8 cellular contexts compared by ENCODE assay signal in the genomic region with DNA sequence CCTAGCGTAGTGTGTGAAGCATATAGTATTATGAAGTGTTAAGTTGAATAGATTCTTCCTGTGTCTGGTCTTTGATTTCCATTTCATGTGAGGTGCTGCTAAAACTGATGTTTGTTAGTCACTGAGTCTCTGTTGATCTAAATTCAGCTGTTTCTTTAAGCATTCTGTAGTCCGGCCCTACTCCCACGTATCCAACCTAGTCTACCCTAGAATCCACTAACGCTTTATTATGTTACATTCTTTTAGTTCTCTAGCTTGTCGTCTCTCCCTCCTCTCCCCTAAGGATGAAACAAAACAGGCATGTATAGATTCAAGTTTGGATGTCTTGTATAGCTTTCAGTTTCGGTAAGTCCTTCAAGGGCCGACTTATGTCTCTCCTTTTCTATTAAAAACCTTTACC. TPM values are rescaled to one million over a fixed set of nuclear protein-coding genes. Genes with fewer than 3 reads are reported as not detected.
DNase-seq lines count a peak whose midpoint lies in the region; ATAC-seq and TF ChIP-seq lines count a peak whose summit lies in the region.

No MANE protein-coding gene starts in this region.

- TF ChIP-seq EP300 in gastroesophageal sphincter (IDR thresholded peaks at IDR 0.05), result no peak
- TF ChIP-seq EP300 in upper lobe of left lung (IDR thresholded peaks at IDR 0.05), result no peak

- H3K4me1 Mint-ChIP-seq in stimulated activated naive CD8-positive, alpha-beta T cell treated with anti-CD3 and anti-CD28 coated beads, Interleukin-15, amount 100 ng/mL, for 72 hours, result peaks cover 36% of the 10 kb centered on the region

- peak overlapping the region; percentile 16 to 54 for H3K4me3 Mint-ChIP-seq in stimulated activated naive CD8-positive, alpha-beta T cell treated with anti-CD3 and anti-CD28 coated beads, Interleukin-15, amount 100 ng/mL, for 72 hours

- no peaks in the 10 kb centered on the region for H3K9me3 ChIP-seq in gastroesophageal sphincter
- no peaks in the 10 kb centered on the region for H3K9me3 ChIP-seq in upper lobe of left lung

- peak; percentile 27 for DNase-seq in SIG-M5 treated with dmso at 0.1 percent for 504 hours (lab: John Stamatoyannopoulos, UW; ENCODE audit: unreplicated experiment)
- DNase-seq in SIG-M5 (lab: John Stamatoyannopoulos, UW), result no peak
- no peak for DNase-seq in stimulated activated naive CD8-positive, alpha-beta T cell treated with anti-CD3 and anti-CD28 coated beads, Interleukin-15, amount 100 ng/mL, for 72 hours
- no peak for DNase-seq in upper lobe of left lung
- DNase-seq in GF-D8 (lab: John Stamatoyannopoulos, UW), result no peak
- DNase-seq in HK-2 (ENCODE audit: unreplicated experiment), result no peak

- H3K9me3 Mint-ChIP-seq in stimulated activated naive CD8-positive, alpha-beta T cell treated with anti-CD3 and anti-CD28 coated beads, Interleukin-15, amount 100 ng/mL, for 72 hours, result no peaks in the 10 kb centered on the region

- WGBS in gastroesophageal sphincter (ENCODE audit: low coverage in 1 of 2), 2 donors, result 23 to 31% methylated on average over 7 of the region's 7 CpGs
- 61 to 75% methylated on average over 7 of the region's 7 CpGs for WGBS in upper lobe of left lung, 2 donors

- ATAC-seq in gastroesophageal sphincter (no peak), upper lobe of left lung (ENCODE audit: low FRiP score in 2 of 2) (no peak)
- no peak for ATAC-seq in stimulated activated naive CD8-positive, alpha-beta T cell treated with anti-CD3 and anti-CD28 coated beads, Interleukin-15, amount 100 ng/mL, for 72 hours

- no peak overlapping the region for H3K27ac Mint-ChIP-seq in stimulated activated naive CD8-positive, alpha-beta T cell treated with anti-CD3 and anti-CD28 coated beads, Interleukin-15, amount 100 ng/mL, for 72 hours

- peak overlapping the region; percentile 92; the same call in 1 of the 2 replicates for H3K27ac ChIP-seq in VCaP
- H3K27ac ChIP-seq in gastroesophageal sphincter, result peak overlapping the region; percentile 40 to 99 (median 92)
- H3K27ac ChIP-seq in upper lobe of left lung, result peak overlapping the region in 2 of 4 donors; percentile 20 to 40

- TF ChIP-seq CTCF in VCaP (conservative IDR thresholded peaks at IDR 0.05), result no peak
- TF ChIP-seq CTCF in gastroesophageal sphincter (IDR thresholded peaks at IDR 0.05), result no peak
- no peak for TF ChIP-seq CTCF in upper lobe of left lung (IDR thresholded peaks at IDR 0.05)

- H3K4me3 ChIP-seq in gastroesophageal sphincter, result peak overlapping the region; percentile 29 to 88
- H3K4me3 ChIP-seq in upper lobe of left lung, result peak overlapping the region in 1 of 4 donors; percentile 85

- peaks cover 0 to 20% (median 2%) of the 10 kb centered on the region in 3 donors for H3K4me1 ChIP-seq in gastroesophageal sphincter
- H3K4me1 ChIP-seq in upper lobe of left lung, result peaks cover 4 to 22% (median 14%) of the 10 kb centered on the region in 4 donors

- H3K27me3 ChIP-seq in gastroesophageal sphincter (no peaks in the 10 kb centered on the region), upper lobe of left lung (no peaks in the 10 kb centered on the region)

- no peak for TF ChIP-seq POLR2A in gastroesophageal sphincter (IDR thresholded peaks at IDR 0.05)
- no peak for TF ChIP-seq POLR2A in upper lobe of left lung (IDR thresholded peaks at IDR 0.05)

- peaks cover 8% of the 10 kb centered on the region for H3K27me3 Mint-ChIP-seq in stimulated activated naive CD8-positive, alpha-beta T cell treated with anti-CD3 and anti-CD28 coated beads, Interleukin-15, amount 100 ng/mL, for 72 hours

- H3K36me3 ChIP-seq in gastroesophageal sphincter (peaks cover 0 to 22% of the 10 kb centered on the region in 2 donors), upper lobe of left lung (peaks cover 0 to 11% (median 8%) of the 10 kb centered on the region in 4 donors)

RNA-seq across cellular contexts. Expression of a gene that starts 4.1 kb away (rescaled TPM):
- total RNA-seq in gastroesophageal sphincter, result 10 to 100 TPM; 42.5 to 65.3 (median 51.3) TPM
- total RNA-seq in upper lobe of left lung, result 10 to 100 TPM in 5 of 6 donors, 1 to 10 TPM in 1; 9.2 to 47.1 (median 13.4) TPM
